In genomic region chr2:55761024-55761423, GRCh38 we compare ENCODE assay signal across 32 cellular contexts.
DNase-seq lines count a peak whose midpoint lies in the region; ATAC-seq, FAIRE-seq and TF ChIP-seq lines count a peak whose summit lies in the region.
"Had no signal": no experiment of that assay in that cellular context is flagged by ENCODE, and none has a peak within 500 bp of the region (broad histone marks: within the 10 kb centered on the region; RNA-seq: fewer than 3 reads in every experiment).

No MANE protein-coding gene starts in this region.

- TF ChIP-seq EP300 in A549 (IDR thresholded peaks at IDR 0.05) = no peak

- H3K4me3 ChIP-seq in A549 (no peak overlapping the region), breast epithelium (no peak overlapping the region), gastrocnemius medialis (no peak overlapping the region), brain microvascular endothelial cell (ENCODE audit: low read depth, low read length) (no peak overlapping the region)
- H3K4me3 ChIP-seq: BLaER1, body of pancreas, colonic mucosa, GM12878, tibial nerve had no signal

- H3K27ac Mint-ChIP-seq in WTC11 = no peak overlapping the region
- H3K27ac Mint-ChIP-seq: activated CD8-positive, alpha-beta T cell treated with anti-CD3 and anti-CD28 coated beads for 36 hours; activated naive CD8-positive, alpha-beta T cell treated with anti-CD3 and anti-CD28 coated beads, Interleukin-2, amount 50 U/mL, for 24 hours; effector memory CD8-positive, alpha-beta T cell; natural killer cell had no signal

- no peak overlapping the region for H3K4me3 Mint-ChIP-seq in WTC11
- H3K4me3 Mint-ChIP-seq: activated CD8-positive, alpha-beta T cell treated with anti-CD3 and anti-CD28 coated beads for 36 hours; activated naive CD8-positive, alpha-beta T cell treated with anti-CD3 and anti-CD28 coated beads, Interleukin-2, amount 50 U/mL, for 24 hours; effector memory CD8-positive, alpha-beta T cell; natural killer cell had no signal

- H3K27ac ChIP-seq in A549 = no peak overlapping the region
- peak overlapping the region; percentile 72 to 78 for H3K27ac ChIP-seq in breast epithelium
- peak overlapping the region in 1 of 4 donors; percentile 54 for H3K27ac ChIP-seq in gastrocnemius medialis
- H3K27ac ChIP-seq in brain microvascular endothelial cell = no peak overlapping the region
- H3K27ac ChIP-seq: BLaER1, body of pancreas, colonic mucosa had no signal

- H3K9me3 ChIP-seq in A549 (no peaks in the 10 kb centered on the region), breast epithelium (no peaks in the 10 kb centered on the region), gastrocnemius medialis (no peaks in the 10 kb centered on the region)
- H3K9me3 ChIP-seq: BLaER1, body of pancreas, colonic mucosa, tibial nerve had no signal

- FAIRE-seq in A549 (lab: Jason Lieb, UNC) = peak; percentile 68
- FAIRE-seq: GM12878, TTC549 had no signal

- H3K4me2 ChIP-seq in A549 = no peak overlapping the region
- H3K4me2 ChIP-seq: BLaER1 had no signal

- H3K4me1 Mint-ChIP-seq in WTC11 = peaks cover 15% of the 10 kb centered on the region
- H3K4me1 Mint-ChIP-seq: activated naive CD8-positive, alpha-beta T cell treated with anti-CD3 and anti-CD28 coated beads, Interleukin-2, amount 50 U/mL, for 24 hours; natural killer cell had no signal

- H3K27me3 Mint-ChIP-seq in WTC11 (ENCODE audit: low read depth) = no peaks in the 10 kb centered on the region; the same call in 1 of the 2 replicates

- no peak for DNase-seq in A549 (ENCODE audit: low read depth in 1 of 2, low spot score in 1 of 2)
- no peak for DNase-seq in breast epithelium (ENCODE audit: low spot score in 2 of 2)
- DNase-seq in fibroblast of gingiva (ENCODE audit: low read depth) = peak; percentile 74
- DNase-seq in gastrocnemius medialis = no peak
- DNase-seq in brain microvascular endothelial cell = no peak
- DNase-seq in DMS153 (lab: John Stamatoyannopoulos, UW) = no peak
- no peak for DNase-seq in WTC11 (ENCODE audit: low spot score)
- DNase-seq: activated CD4-positive, CD25-positive, alpha-beta regulatory T cell treated with anti-CD3 and anti-CD28 coated beads, Interleukin-2, amount 50 U/mL, for 72 hours; activated CD8-positive, alpha-beta T cell treated with anti-CD3 and anti-CD28 coated beads for 36 hours; activated gamma-delta T cell; activated naive CD8-positive, alpha-beta T cell treated with anti-CD3 and anti-CD28 coated beads, Interleukin-2, amount 50 U/mL, for 24 hours; activated T-cell treated with anti-CD3 and anti-CD28 coated beads for 4 hours; body of pancreas; colonic mucosa; DND-41; effector memory CD8-positive, alpha-beta T cell; H7; Kasumi-1; left ventricle myocardium superior; midbrain; natural killer cell; NCI-H1092 treated with DMSO at 0.1 percent for 48 hours; NCI-H1930; NCI-H2227 treated with DMSO at 0.1 percent for 48 hours; NCI-H748 treated with DMSO at 0.1 percent for 48 hours; stimulated activated naive CD4-positive, alpha-beta T cell treated with Interleukin-2 at 50 U/mL for 16 hours; T-helper 1 cell had no signal

- no peaks in the 10 kb centered on the region for H3K36me3 ChIP-seq in breast epithelium
- H3K36me3 ChIP-seq in gastrocnemius medialis = no peaks in the 10 kb centered on the region
- no peaks in the 10 kb centered on the region for H3K36me3 ChIP-seq in brain microvascular endothelial cell (replicated peaks)
- H3K36me3 ChIP-seq: BLaER1, colonic mucosa, tibial nerve had no signal

- H3K36me3 Mint-ChIP-seq in WTC11 = peaks cover 5% of the 10 kb centered on the region
- H3K36me3 Mint-ChIP-seq: natural killer cell had no signal

- in situ Hi-C loops in gastrocnemius medialis (cut with MboI; ENCODE audit: low sequenced_read_pairs in 4 of 4) = loop anchor here in 3 of 4 donors (25.0 kb wide), 1 partner anchor 201 kb away; no protein-coding TSS in a partner anchor
- in situ Hi-C loops in brain microvascular endothelial cell (cut with HindIII; ENCODE audit: low pct_ligation_motif_present, low sequenced_read_pairs) = no loop called here

- intact Hi-C loops in breast epithelium (cut with DNase I; ENCODE audit: low total_unique reads) = no loop called here
- intact Hi-C loops in gastrocnemius medialis (cut with DNase I; ENCODE audit: low total_unique reads) = no loop called here

- no peak for TF ChIP-seq RAD21 in A549 (conservative IDR thresholded peaks at IDR 0.05 in 1 of 2, IDR thresholded peaks at IDR 0.05 in 1 of 2)

- POLR2A ChIA-PET in A549 (lab: Yijun Ruan, JAX) = no interaction called here
- POLR2A ChIA-PET in WTC11 (lab: Charles Lee) = no interaction called here

- CTCF ChIA-PET in A549 (lab: Yijun Ruan, JAX) (no interaction called here), WTC11 (lab: Charles Lee) (no interaction called here)

- no peak for TF ChIP-seq CTCF in A549 (IDR thresholded peaks at IDR 0.05)
- TF ChIP-seq CTCF in breast epithelium (IDR thresholded peaks at IDR 0.05) = no peak
- no peak for TF ChIP-seq CTCF in gastrocnemius medialis (IDR thresholded peaks at IDR 0.05 in 4 of 5, conservative IDR thresholded peaks at IDR 0.05 in 1 of 5)
- no peak for TF ChIP-seq CTCF in brain microvascular endothelial cell (IDR thresholded peaks at IDR 0.05; ENCODE audit: low read depth, low read length, missing control alignments)
- no peak for TF ChIP-seq CTCF in WTC11 (IDR thresholded peaks at IDR 0.05)

- no peak for ATAC-seq in A549
- peak; percentile 41 to 52 for ATAC-seq in gastrocnemius medialis
- ATAC-seq in WTC11 = no peak
- no peak for ATAC-seq in GM19035 (IDR thresholded peaks at IDR 0.05; ENCODE audit: unreplicated experiment)
- ATAC-seq: activated CD8-positive, alpha-beta T cell treated with anti-CD3 and anti-CD28 coated beads for 36 hours; activated naive CD8-positive, alpha-beta T cell treated with anti-CD3 and anti-CD28 coated beads, Interleukin-2, amount 50 U/mL, for 24 hours; effector memory CD8-positive, alpha-beta T cell; GM12878; natural killer cell had no signal

- H3K4me1 ChIP-seq in A549 (no peaks in the 10 kb centered on the region), breast epithelium (peaks cover 0 to 4% of the 10 kb centered on the region in 2 donors), gastrocnemius medialis (no peaks in the 10 kb centered on the region)
- H3K4me1 ChIP-seq: body of pancreas, colonic mucosa had no signal

- TF ChIP-seq POLR2A in A549 (IDR thresholded peaks at IDR 0.05; ENCODE audit: low read length) (no peak), breast epithelium (IDR thresholded peaks at IDR 0.05) (no peak), gastrocnemius medialis (IDR thresholded peaks at IDR 0.05) (no peak)

- peaks cover 11% of the 10 kb centered on the region for H3K9me3 Mint-ChIP-seq in WTC11
- H3K9me3 Mint-ChIP-seq: activated CD8-positive, alpha-beta T cell treated with anti-CD3 and anti-CD28 coated beads for 36 hours; activated naive CD8-positive, alpha-beta T cell treated with anti-CD3 and anti-CD28 coated beads, Interleukin-2, amount 50 U/mL, for 24 hours; effector memory CD8-positive, alpha-beta T cell had no signal

- H3K27me3 ChIP-seq in breast epithelium = no peaks in the 10 kb centered on the region
- no peaks in the 10 kb centered on the region for H3K27me3 ChIP-seq in gastrocnemius medialis
- no peaks in the 10 kb centered on the region for H3K27me3 ChIP-seq in brain microvascular endothelial cell (replicated peaks)
- H3K27me3 ChIP-seq: BLaER1, body of pancreas, colonic mucosa, tibial nerve had no signal

TF ChIP-seq in A549, 52 proteins besides CTCF, POLR2A, EP300 and RAD21 (continues in another document):
- TF ChIP-seq, protein P1, sequence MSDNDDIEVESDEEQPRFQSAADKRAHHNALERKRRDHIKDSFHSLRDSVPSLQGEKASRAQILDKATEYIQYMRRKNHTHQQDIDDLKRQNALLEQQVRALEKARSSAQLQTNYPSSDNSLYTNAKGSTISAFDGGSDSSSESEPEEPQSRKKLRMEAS (IDR thresholded peaks at IDR 0.05) = no peak
- TF ChIP-seq NPAS2 (CRISPR knock-in tag; IDR thresholded peaks at IDR 0.05; ENCODE audit: borderline replicate concordance) = no peak
- no peak for TF ChIP-seq GATA3 (IDR thresholded peaks at IDR 0.05; ENCODE audit: borderline replicate concordance)
- TF ChIP-seq MAZ (IDR thresholded peaks at IDR 0.05; ENCODE audit: borderline replicate concordance, low read depth, low read length) = no peak
- TF ChIP-seq ZFP36 (IDR thresholded peaks at IDR 0.05; ENCODE audit: borderline replicate concordance, partially characterized antibody) = no peak
- TF ChIP-seq CBX8 (IDR thresholded peaks at IDR 0.05) = no peak
- no peak for TF ChIP-seq FOXS1 (CRISPR knock-in tag; IDR thresholded peaks at IDR 0.05)
- no peak for TF ChIP-seq NFE2L2 (conservative IDR thresholded peaks at IDR 0.05; ENCODE audit: low read length)
- TF ChIP-seq EHF (CRISPR knock-in tag; IDR thresholded peaks at IDR 0.05) = no peak

TF ChIP-seq in WTC11, 78 proteins besides CTCF, POLR2A, EP300 and RAD21 (continues in another document):
- no peak for TF ChIP-seq MYBL2 (CRISPR knock-in tag; IDR thresholded peaks at IDR 0.05)
- TF ChIP-seq ZNF671 (CRISPR knock-in tag; IDR thresholded peaks at IDR 0.05) = no peak
- TF ChIP-seq, protein P2, sequence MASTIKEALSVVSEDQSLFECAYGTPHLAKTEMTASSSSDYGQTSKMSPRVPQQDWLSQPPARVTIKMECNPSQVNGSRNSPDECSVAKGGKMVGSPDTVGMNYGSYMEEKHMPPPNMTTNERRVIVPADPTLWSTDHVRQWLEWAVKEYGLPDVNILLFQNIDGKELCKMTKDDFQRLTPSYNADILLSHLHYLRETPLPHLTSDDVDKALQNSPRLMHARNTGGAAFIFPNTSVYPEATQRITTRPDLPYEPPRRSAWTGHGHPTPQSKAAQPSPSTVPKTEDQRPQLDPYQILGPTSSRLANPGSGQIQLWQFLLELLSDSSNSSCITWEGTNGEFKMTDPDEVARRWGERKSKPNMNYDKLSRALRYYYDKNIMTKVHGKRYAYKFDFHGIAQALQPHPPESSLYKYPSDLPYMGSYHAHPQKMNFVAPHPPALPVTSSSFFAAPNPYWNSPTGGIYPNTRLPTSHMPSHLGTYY (CRISPR knock-in tag; IDR thresholded peaks at IDR 0.05) = no peak
- TF ChIP-seq, protein P3, sequence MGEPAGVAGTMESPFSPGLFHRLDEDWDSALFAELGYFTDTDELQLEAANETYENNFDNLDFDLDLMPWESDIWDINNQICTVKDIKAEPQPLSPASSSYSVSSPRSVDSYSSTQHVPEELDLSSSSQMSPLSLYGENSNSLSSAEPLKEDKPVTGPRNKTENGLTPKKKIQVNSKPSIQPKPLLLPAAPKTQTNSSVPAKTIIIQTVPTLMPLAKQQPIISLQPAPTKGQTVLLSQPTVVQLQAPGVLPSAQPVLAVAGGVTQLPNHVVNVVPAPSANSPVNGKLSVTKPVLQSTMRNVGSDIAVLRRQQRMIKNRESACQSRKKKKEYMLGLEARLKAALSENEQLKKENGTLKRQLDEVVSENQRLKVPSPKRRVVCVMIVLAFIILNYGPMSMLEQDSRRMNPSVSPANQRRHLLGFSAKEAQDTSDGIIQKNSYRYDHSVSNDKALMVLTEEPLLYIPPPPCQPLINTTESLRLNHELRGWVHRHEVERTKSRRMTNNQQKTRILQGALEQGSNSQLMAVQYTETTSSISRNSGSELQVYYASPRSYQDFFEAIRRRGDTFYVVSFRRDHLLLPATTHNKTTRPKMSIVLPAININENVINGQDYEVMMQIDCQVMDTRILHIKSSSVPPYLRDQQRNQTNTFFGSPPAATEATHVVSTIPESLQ (CRISPR knock-in tag; IDR thresholded peaks at IDR 0.05) = no peak

Comparison
In these comparisons a context has a peak if more than half of its experiments do, and no peak if none do; other contexts are left out.
1. ATAC-seq: peak in gastrocnemius medialis (2 of 2); none in A549 (0 of 2), WTC11 (single experiment) and GM19035 (single experiment).
2. H3K27ac ChIP-seq: peak in breast epithelium (2 of 2); none in A549 (0 of 2) and brain microvascular endothelial cell (single experiment).